Comparison of ENCODE assay signal across 13 cellular contexts in genomic region chr20:14951707-14952106, GRCh38.
DNase-seq lines count a peak whose midpoint lies in the region; ATAC-seq and TF ChIP-seq lines count a peak whose summit lies in the region.
"Had no signal": no experiment of that assay in that cellular context is flagged by ENCODE, and none has a peak within 500 bp of the region (broad histone marks: within the 10 kb centered on the region; RNA-seq: fewer than 3 reads in every experiment).

No MANE protein-coding gene starts in this region.

- H3K4me3 ChIP-seq in OCI-LY3 (ENCODE audit: low read length), result no peak overlapping the region

- no peak for ATAC-seq in HG03442 (IDR thresholded peaks at IDR 0.05; ENCODE audit: unreplicated experiment)
- no peak for ATAC-seq in activated CD4-positive, alpha-beta T cell treated with anti-CD3 and anti-CD28 coated beads for 36 hours
- no peak for ATAC-seq in HG03354 (IDR thresholded peaks at IDR 0.05; ENCODE audit: poor library complexity, severe bottlenecking, unreplicated experiment)

- no peak overlapping the region for H2AFZ ChIP-seq in OCI-LY3 (ENCODE audit: low read depth, low read length)

- CTCF ChIA-PET in activated CD4-positive, alpha-beta T cell treated with anti-CD3 and anti-CD28 coated beads for 36 hours (lab: Charles Lee), result no interaction called here

- TF ChIP-seq CTCF in OCI-LY3 (IDR thresholded peaks at IDR 0.05; ENCODE audit: low read depth, low read length) (no peak), mesothelial cell of epicardium (IDR thresholded peaks at IDR 0.05; ENCODE audit: unreplicated experiment) (no peak)

- H3K27ac ChIP-seq in OCI-LY3 (ENCODE audit: low read length) (no peak overlapping the region), epithelial cell of prostate (peak overlapping the region; percentile 17)
- H3K27ac ChIP-seq: C4-2B had no signal

- peaks cover 33% of the 10 kb centered on the region for H3K4me1 ChIP-seq in OCI-LY3 (ENCODE audit: low read length)

- no peaks in the 10 kb centered on the region for H3K27me3 Mint-ChIP-seq in mesothelial cell of epicardium (ENCODE audit: low read depth)
- no peaks in the 10 kb centered on the region for H3K27me3 Mint-ChIP-seq in activated CD4-positive, alpha-beta T cell treated with anti-CD3 and anti-CD28 coated beads for 36 hours
- H3K27me3 Mint-ChIP-seq: activated B cell treated with CpG ODN at 0.5 μM for 24 hours had no signal

- H3K9ac ChIP-seq in OCI-LY3 (ENCODE audit: low read length), result no peak overlapping the region

- intact Hi-C loops in activated CD4-positive, alpha-beta T cell treated with anti-CD3 and anti-CD28 coated beads for 36 hours (cut with DNase I, micrococcal nuclease), result no loop called here

- H3K36me3 Mint-ChIP-seq in mesothelial cell of epicardium, result no peaks in the 10 kb centered on the region
- no peaks in the 10 kb centered on the region for H3K36me3 Mint-ChIP-seq in activated CD4-positive, alpha-beta T cell treated with anti-CD3 and anti-CD28 coated beads for 36 hours (ENCODE audit: low read depth)

- POLR2A ChIA-PET in activated CD4-positive, alpha-beta T cell treated with anti-CD3 and anti-CD28 coated beads for 36 hours (lab: Charles Lee), result no interaction called here

- H4K20me1 ChIP-seq in OCI-LY3 (ENCODE audit: insufficient read depth, low read length), result no peaks in the 10 kb centered on the region

- H3K9me3 Mint-ChIP-seq in mesothelial cell of epicardium, result no peaks in the 10 kb centered on the region
- peaks cover 3% of the 10 kb centered on the region for H3K9me3 Mint-ChIP-seq in activated CD4-positive, alpha-beta T cell treated with anti-CD3 and anti-CD28 coated beads for 36 hours (ENCODE audit: low read depth)
- H3K9me3 Mint-ChIP-seq: activated B cell treated with CpG ODN at 0.5 μM for 24 hours had no signal

- DNase-seq in AG20443 (ENCODE audit: low spot score), result peak; percentile 74
- DNase-seq in epithelial cell of prostate (ENCODE audit: low read depth, low spot score), result no peak
- DNase-seq in mesothelial cell of epicardium (ENCODE audit: low spot score in 2 of 2, unreplicated experiment in 2 of 2), result no peak
- DNase-seq in NOMO-1 (lab: John Stamatoyannopoulos, UW; ENCODE audit: unreplicated experiment in 2 of 2), result no peak
- no peak for DNase-seq in activated CD4-positive, alpha-beta T cell treated with anti-CD3 and anti-CD28 coated beads for 36 hours
- DNase-seq: activated B cell treated with CpG ODN at 0.5 μM for 24 hours, IMR-90, NCI-H2081, RPMI8226 had no signal

- H3K27ac Mint-ChIP-seq in mesothelial cell of epicardium, result peak overlapping the region; percentile 41
- no peak overlapping the region for H3K27ac Mint-ChIP-seq in activated CD4-positive, alpha-beta T cell treated with anti-CD3 and anti-CD28 coated beads for 36 hours
- H3K27ac Mint-ChIP-seq: activated B cell treated with CpG ODN at 0.5 μM for 24 hours had no signal

- H3K4me2 ChIP-seq in OCI-LY3 (ENCODE audit: low read length), result peak overlapping the region; percentile 30; the same call in 1 of the 2 replicates

- peaks cover 57% of the 10 kb centered on the region for H3K4me1 Mint-ChIP-seq in mesothelial cell of epicardium
- H3K4me1 Mint-ChIP-seq in activated CD4-positive, alpha-beta T cell treated with anti-CD3 and anti-CD28 coated beads for 36 hours, result no peaks in the 10 kb centered on the region
- H3K4me1 Mint-ChIP-seq: activated B cell treated with CpG ODN at 0.5 μM for 24 hours had no signal

- no peaks in the 10 kb centered on the region for H3K9me3 ChIP-seq in OCI-LY3 (ENCODE audit: insufficient read depth, low read length)

- no peak overlapping the region for H3K4me3 Mint-ChIP-seq in mesothelial cell of epicardium
- H3K4me3 Mint-ChIP-seq in activated CD4-positive, alpha-beta T cell treated with anti-CD3 and anti-CD28 coated beads for 36 hours, result no peak overlapping the region
- H3K4me3 Mint-ChIP-seq: activated B cell treated with CpG ODN at 0.5 μM for 24 hours had no signal

- no peaks in the 10 kb centered on the region for H3K79me2 ChIP-seq in OCI-LY3 (ENCODE audit: low read length)

- no peaks in the 10 kb centered on the region for H3K36me3 ChIP-seq in OCI-LY3 (replicated peaks; ENCODE audit: low read depth, low read length)

- H3K27me3 ChIP-seq in OCI-LY3 (ENCODE audit: low read depth, low read length), result no peaks in the 10 kb centered on the region
